Comparison of ENCODE assay signal across 8 cellular contexts in genomic region chr19:49502866-49503581, GRCh38. TPM values are rescaled to one million over a fixed set of nuclear protein-coding genes. Genes with fewer than 3 reads are reported as not detected.
DNase-seq lines count a peak whose midpoint lies in the region; ATAC-seq and TF ChIP-seq lines count a peak whose summit lies in the region.

No MANE protein-coding gene starts in this region.

- H4K20me1 ChIP-seq in neural cell (ENCODE audit: insufficient read depth): no peaks in the 10 kb centered on the region

- intact Hi-C loops in activated CD4-positive, alpha-beta T cell treated with anti-CD3 and anti-CD28 coated beads for 36 hours (cut with DNase I, micrococcal nuclease): loop anchor here in 1 of 2 experiments (1.0 kb wide), 1 partner anchor 177 kb away; no protein-coding TSS in a partner anchor

- TF ChIP-seq CTCF in GM13977 (IDR thresholded peaks at IDR 0.05; ENCODE audit: extremely low read depth, insufficient read depth, missing control alignments) (peak; percentile 54), endothelial cell (IDR thresholded peaks at IDR 0.05; ENCODE audit: unreplicated experiment) (peak; percentile 25), neural cell (IDR thresholded peaks at IDR 0.05; ENCODE audit: poor library complexity, severe bottlenecking) (peak; percentile 77)

- no peaks in the 10 kb centered on the region for H3K9me2 ChIP-seq in neural cell (ENCODE audit: insufficient read depth, low read length)

- H3K27ac Mint-ChIP-seq in activated CD4-positive, alpha-beta T cell treated with anti-CD3 and anti-CD28 coated beads for 36 hours: no peak overlapping the region
- no peak overlapping the region for H3K27ac Mint-ChIP-seq in endothelial cell (ENCODE audit: unreplicated experiment)

- no peaks in the 10 kb centered on the region for H3K27me3 Mint-ChIP-seq in activated CD4-positive, alpha-beta T cell treated with anti-CD3 and anti-CD28 coated beads for 36 hours
- peaks cover 3% of the 10 kb centered on the region for H3K27me3 Mint-ChIP-seq in endothelial cell (ENCODE audit: unreplicated experiment)

- no peaks in the 10 kb centered on the region for H3K27me3 ChIP-seq in neural cell (ENCODE audit: insufficient read depth, low read depth, low read length)

- no peak overlapping the region for H3K9ac ChIP-seq in neural cell (ENCODE audit: low read length)

- H3F3A ChIP-seq in neural cell (ENCODE audit: insufficient read depth, low read length, poor library complexity, severe bottlenecking): no peaks in the 10 kb centered on the region

- DNase-seq in AG08395 (ENCODE audit: low spot score) (peak; percentile 71), GM13977 (ENCODE audit: low spot score) (no peak), NCI-H2227 (lab: John Stamatoyannopoulos, UW; ENCODE audit: unreplicated experiment) (peak; percentile 37), endothelial cell (ENCODE audit: low spot score) (peak; percentile 35)
- peak; percentile 65 for DNase-seq in activated CD4-positive, alpha-beta T cell treated with anti-CD3 and anti-CD28 coated beads for 36 hours

- H3K9me3 ChIP-seq in neural cell (ENCODE audit: low read length): no peaks in the 10 kb centered on the region

- in situ Hi-C loops in GM13977 (cut with MboI; ENCODE audit: low pct_unique_long_range_greater_than_20kb, low sequenced_read_pairs, unreplicated experiment): no loop called here

- H3K9me3 Mint-ChIP-seq in activated CD4-positive, alpha-beta T cell treated with anti-CD3 and anti-CD28 coated beads for 36 hours (ENCODE audit: low read depth): no peaks in the 10 kb centered on the region
- no peaks in the 10 kb centered on the region for H3K9me3 Mint-ChIP-seq in endothelial cell (ENCODE audit: unreplicated experiment)

- TF ChIP-seq RAD21 in neural cell (conservative IDR thresholded peaks at IDR 0.05): peak; percentile 77

- peaks cover 25% of the 10 kb centered on the region for H3K36me3 Mint-ChIP-seq in activated CD4-positive, alpha-beta T cell treated with anti-CD3 and anti-CD28 coated beads for 36 hours (ENCODE audit: low read depth)
- H3K36me3 Mint-ChIP-seq in endothelial cell (ENCODE audit: low read depth, unreplicated experiment): peaks cover 8% of the 10 kb centered on the region

- no peak overlapping the region for H3K4me3 Mint-ChIP-seq in activated CD4-positive, alpha-beta T cell treated with anti-CD3 and anti-CD28 coated beads for 36 hours
- H3K4me3 Mint-ChIP-seq in endothelial cell (ENCODE audit: unreplicated experiment): no peak overlapping the region

- peaks cover 44% of the 10 kb centered on the region for H3K4me1 Mint-ChIP-seq in activated CD4-positive, alpha-beta T cell treated with anti-CD3 and anti-CD28 coated beads for 36 hours
- H3K4me1 Mint-ChIP-seq in endothelial cell (ENCODE audit: unreplicated experiment): peaks cover 18% of the 10 kb centered on the region

- H3K4me2 ChIP-seq in neural cell (ENCODE audit: low read length): no peak overlapping the region

- peak; percentile 28 for ATAC-seq in activated CD4-positive, alpha-beta T cell treated with anti-CD3 and anti-CD28 coated beads for 36 hours
- no peak for ATAC-seq in HG02610 (IDR thresholded peaks at IDR 0.05; ENCODE audit: unreplicated experiment)
- no peak for ATAC-seq in HG03460 (IDR thresholded peaks at IDR 0.05; ENCODE audit: unreplicated experiment)

- peaks cover 3% of the 10 kb centered on the region for H3K79me2 ChIP-seq in neural cell (replicated peaks; ENCODE audit: insufficient read depth, low read length)

- POLR2A ChIA-PET in activated CD4-positive, alpha-beta T cell treated with anti-CD3 and anti-CD28 coated beads for 36 hours (lab: Charles Lee): interaction anchor here (0.6 to 1.7 kb wide), 4 partner anchors 41 to 447 kb away, joined by 3 to 8 read pairs (median 4); partner anchors contain the start of gene PRMT1

- no peak for TF ChIP-seq EP300 in neural cell (conservative IDR thresholded peaks at IDR 0.05; ENCODE audit: poor library complexity, severe bottlenecking)

- CTCF ChIA-PET in activated CD4-positive, alpha-beta T cell treated with anti-CD3 and anti-CD28 coated beads for 36 hours (lab: Charles Lee): interaction anchor here (0.7 to 7.3 kb wide), 17 partner anchors 15 to 341 kb away, joined by 3 to 63 read pairs (median 5); partner anchors contain the start of gene ALDH16A1

- no peak overlapping the region for H3K4me3 ChIP-seq in neural cell (ENCODE audit: low read length)

- no peak overlapping the region for H2AFZ ChIP-seq in neural cell (ENCODE audit: low read depth, low read length)

- peaks cover 2% of the 10 kb centered on the region for H3K36me3 ChIP-seq in neural cell (ENCODE audit: insufficient read depth, low read length)

- H3K27ac ChIP-seq in neural cell (ENCODE audit: low read length): no peak overlapping the region

TF ChIP-seq in neural cell, 6 proteins besides CTCF, POLR2A, EP300 and RAD21:
- TF ChIP-seq EZH2 (IDR thresholded peaks at IDR 0.05; ENCODE audit: borderline replicate concordance, insufficient read depth, low read length, poor library complexity, severe bottlenecking) (no peak), POLR2AphosphoS5 (IDR thresholded peaks at IDR 0.05) (no peak), SMC3 (conservative IDR thresholded peaks at IDR 0.05; ENCODE audit: poor library complexity) (peak; percentile 87), MXI1 (conservative IDR thresholded peaks at IDR 0.05; ENCODE audit: poor library complexity, severe bottlenecking) (no peak), TAF1 (IDR thresholded peaks at IDR 0.05; ENCODE audit: low read depth) (no peak), REST (IDR thresholded peaks at IDR 0.05; ENCODE audit: borderline replicate concordance) (no peak)

RNA-seq across cellular contexts. Expression of gene RPS11, which starts 6.8 kb away (rescaled TPM):
- 1,000 to 10,000 TPM; 2,778 to 3,370 TPM for total RNA-seq in activated CD4-positive, alpha-beta T cell treated with anti-CD3 and anti-CD28 coated beads for 36 hours
- total RNA-seq in endothelial cell (ENCODE audit: unreplicated experiment): 2,099 TPM
- 4,020 and 4,439 TPM in 2 replicates for polyA plus RNA-seq in neural cell
- 1,703 and 1,963 TPM in 2 replicates for polyA minus RNA-seq in neural cell

RNA-seq across cellular contexts. Expression of gene FCGRT, which starts 9.4 kb away (rescaled TPM):
- total RNA-seq in activated CD4-positive, alpha-beta T cell treated with anti-CD3 and anti-CD28 coated beads for 36 hours: 10 to 100 TPM; 16.3 to 18.1 TPM
- 127 TPM for total RNA-seq in endothelial cell (ENCODE audit: unreplicated experiment)
- polyA plus RNA-seq in neural cell: 1.7 TPM in 1 of 2 replicates, not detected in the other
- not detected in 2 replicates for polyA minus RNA-seq in neural cell

RNA-seq across cellular contexts. Expression of gene RPL13A, which starts 15.6 kb away (rescaled TPM):
- total RNA-seq in activated CD4-positive, alpha-beta T cell treated with anti-CD3 and anti-CD28 coated beads for 36 hours: 1,000 to 10,000 TPM; 3,861 to 3,967 TPM
- total RNA-seq in endothelial cell (ENCODE audit: unreplicated experiment): 2,762 TPM
- 2,313 and 2,518 TPM in 2 replicates for polyA plus RNA-seq in neural cell
- polyA minus RNA-seq in neural cell: 1,063 and 1,310 TPM in 2 replicates

RNA-seq across cellular contexts. Expression of gene RCN3, which starts 24.8 kb away (rescaled TPM):
- 10 to 100 TPM; 10.9 to 13.5 TPM for total RNA-seq in activated CD4-positive, alpha-beta T cell treated with anti-CD3 and anti-CD28 coated beads for 36 hours
- 19.4 TPM for total RNA-seq in endothelial cell (ENCODE audit: unreplicated experiment)
- not detected in 2 replicates for polyA plus RNA-seq in neural cell
- polyA minus RNA-seq in neural cell: not detected in 2 replicates

RNA-seq across cellular contexts. Expression of gene FLT3LG, which starts 29.0 kb away (rescaled TPM):
- 10 to 100 TPM; 38.6 to 43.2 TPM for total RNA-seq in activated CD4-positive, alpha-beta T cell treated with anti-CD3 and anti-CD28 coated beads for 36 hours
- total RNA-seq in endothelial cell (ENCODE audit: unreplicated experiment): 1.4 TPM
- polyA plus RNA-seq in neural cell: not detected in 2 replicates
- not detected in 2 replicates for polyA minus RNA-seq in neural cell

Comparison
In these comparisons a context has a peak if more than half of its experiments do, and no peak if none do; other contexts are left out.
1. CTCF ChIP-seq: peak in every context shown above with its lines; median percentile 77 in neural cell; 54 in GM13977; 25 in endothelial cell.